ENCODE assay signal across 8 cellular contexts in genomic region chr17:59838196-59838911, GRCh38. TPM values are rescaled to one million over a fixed set of nuclear protein-coding genes. Genes with fewer than 3 reads are reported as not detected.
DNase-seq lines count a peak whose midpoint lies in the region; ATAC-seq lines count a peak whose summit lies in the region.

No MANE protein-coding gene starts in this region.

- CTCF ChIA-PET in CD4-positive, alpha-beta memory T cell (lab: Charles Lee; ENCODE audit: partially characterized antibody), result interaction anchor here (1.1 to 6.9 kb wide), 12 partner anchors 10 to 316 kb away, joined by 3 to 132 read pairs (median 8); no protein-coding TSS in a partner anchor

- intact Hi-C loops in CD4-positive, alpha-beta memory T cell (cut with micrococcal nuclease), result no loop called here

- peaks cover 0 to 2% (median 0%) of the 10 kb centered on the region in 8 donors for H3K9me3 Mint-ChIP-seq in CD4-positive, alpha-beta memory T cell
- H3K9me3 Mint-ChIP-seq in immature natural killer cell, result no peaks in the 10 kb centered on the region
- no peaks in the 10 kb centered on the region for H3K9me3 Mint-ChIP-seq in stimulated activated naive CD8-positive, alpha-beta T cell treated with anti-CD3 and anti-CD28 coated beads, Interleukin-15, Interleukin-2, amounts not matched to agents 100 ng/mL and 50 ng/mL, for 24 hours

- no peaks in the 10 kb centered on the region for H3K36me3 ChIP-seq in CD4-positive, alpha-beta memory T cell (ENCODE audit: insufficient read depth, low read length)

- H3K4me3 Mint-ChIP-seq in CD4-positive, alpha-beta memory T cell, result peak overlapping the region; percentile 94 to 100 (median 97)
- peak overlapping the region; percentile 90 to 95 (median 93) for H3K4me3 Mint-ChIP-seq in immature natural killer cell
- peak overlapping the region; percentile 98 for H3K4me3 Mint-ChIP-seq in stimulated activated naive CD8-positive, alpha-beta T cell treated with anti-CD3 and anti-CD28 coated beads, Interleukin-15, Interleukin-2, amounts not matched to agents 100 ng/mL and 50 ng/mL, for 24 hours

- H3K27ac Mint-ChIP-seq in CD4-positive, alpha-beta memory T cell, result peak overlapping the region; percentile 96 to 99 (median 98)
- H3K27ac Mint-ChIP-seq in immature natural killer cell, result peak overlapping the region; percentile 93 to 99 (median 96)
- peak overlapping the region; percentile 100 for H3K27ac Mint-ChIP-seq in stimulated activated naive CD8-positive, alpha-beta T cell treated with anti-CD3 and anti-CD28 coated beads, Interleukin-15, Interleukin-2, amounts not matched to agents 100 ng/mL and 50 ng/mL, for 24 hours

- no peaks in the 10 kb centered on the region for H3K27me3 ChIP-seq in CD4-positive, alpha-beta memory T cell (ENCODE audit: insufficient read depth, low read length)

- peak overlapping the region; percentile 78 to 94 for H3K4me3 ChIP-seq in CD4-positive, alpha-beta memory T cell (ENCODE audit: low read length in 2 of 2)

- 8 to 21% (median 18%) methylated on average over 8 of the region's 8 CpGs for WGBS in adipose tissue, 3 donors

- POLR2A ChIA-PET in CD4-positive, alpha-beta memory T cell (lab: Charles Lee; ENCODE audit: partially characterized antibody), result interaction anchor here (0.6 to 18.0 kb wide), 17 partner anchors 9 to 732 kb away, joined by 3 to 365 read pairs (median 4); partner anchors contain the start of genes RPS6KB1, TRIM37 and TUBD1

- H3K4me1 Mint-ChIP-seq in CD4-positive, alpha-beta memory T cell, result peaks cover 23 to 61% (median 36%) of the 10 kb centered on the region in 4 donors
- H3K4me1 Mint-ChIP-seq in immature natural killer cell, result peaks cover 53 to 62% of the 10 kb centered on the region in 2 donors
- H3K4me1 Mint-ChIP-seq in stimulated activated naive CD8-positive, alpha-beta T cell treated with anti-CD3 and anti-CD28 coated beads, Interleukin-15, Interleukin-2, amounts not matched to agents 100 ng/mL and 50 ng/mL, for 24 hours (ENCODE audit: low read depth), result peaks cover 84% of the 10 kb centered on the region

- no peaks in the 10 kb centered on the region for H3K27me3 Mint-ChIP-seq in CD4-positive, alpha-beta memory T cell
- peaks cover 0 to 7% (median 2%) of the 10 kb centered on the region in 3 donors for H3K27me3 Mint-ChIP-seq in immature natural killer cell (ENCODE audit: low read depth in 3 of 3)
- no peaks in the 10 kb centered on the region for H3K27me3 Mint-ChIP-seq in stimulated activated naive CD8-positive, alpha-beta T cell treated with anti-CD3 and anti-CD28 coated beads, Interleukin-15, Interleukin-2, amounts not matched to agents 100 ng/mL and 50 ng/mL, for 24 hours

- peak; percentile 45 to 58 (median 56) for DNase-seq in CD4-positive, alpha-beta memory T cell
- DNase-seq in NCI-H146 (lab: John Stamatoyannopoulos, UW), result peak; percentile 12
- peak in 2 of 3 donors; percentile 17 to 30 for DNase-seq in immature natural killer cell
- no peak for DNase-seq in amygdala (lab: John Stamatoyannopoulos, UW)

- peaks cover 21% of the 10 kb centered on the region for H3K4me1 ChIP-seq in CD4-positive, alpha-beta memory T cell (ENCODE audit: insufficient read depth, low read length)

- H3K27ac ChIP-seq in CD4-positive, alpha-beta memory T cell (ENCODE audit: low read depth, low read length), result peak overlapping the region; percentile 93
- H3K27ac ChIP-seq in adipose tissue (ENCODE audit: low read depth, low read length), result peak overlapping the region; percentile 100

- peaks cover 33 to 42% of the 10 kb centered on the region in 2 donors for H3K36me3 Mint-ChIP-seq in CD4-positive, alpha-beta memory T cell
- peaks cover 6 to 34% (median 12%) of the 10 kb centered on the region in 3 donors for H3K36me3 Mint-ChIP-seq in immature natural killer cell
- peaks cover 63% of the 10 kb centered on the region for H3K36me3 Mint-ChIP-seq in stimulated activated naive CD8-positive, alpha-beta T cell treated with anti-CD3 and anti-CD28 coated beads, Interleukin-15, Interleukin-2, amounts not matched to agents 100 ng/mL and 50 ng/mL, for 24 hours (ENCODE audit: low read depth)

- ATAC-seq in HG03025 (IDR thresholded peaks at IDR 0.05; ENCODE audit: low FRiP score, unreplicated experiment), result no peak
- ATAC-seq in HG02870 (IDR thresholded peaks at IDR 0.05; ENCODE audit: unreplicated experiment), result no peak

- H3K9me3 ChIP-seq in CD4-positive, alpha-beta memory T cell (ENCODE audit: control insufficient read depth in 1 of 2, low read length in 2 of 2), result no peaks in the 10 kb centered on the region

RNA-seq across cellular contexts. Expression of gene TUBD1, which starts 54.4 kb away (rescaled TPM):
- 10 to 100 TPM; 42.4 to 44.0 TPM for total RNA-seq in CD4-positive, alpha-beta memory T cell
- polyA plus RNA-seq in CD4-positive, alpha-beta memory T cell, result 10 to 100 TPM; 13.6 to 22.6 TPM
- polyA plus RNA-seq in adipose tissue, result 1 to 10 TPM; 4.1 to 8.8 (median 4.5) TPM
- 10 to 100 TPM in 2 of 3 donors, 1 to 10 TPM in 1; 8.8 to 12.7 (median 10.1) TPM for polyA plus RNA-seq in immature natural killer cell

RNA-seq across cellular contexts. Expression of gene RPS6KB1, which starts 54.6 kb away (rescaled TPM):
- 10 to 100 TPM; 57.2 to 67.4 TPM for total RNA-seq in CD4-positive, alpha-beta memory T cell
- 10 to 100 TPM; 21.2 to 27.1 TPM for polyA plus RNA-seq in CD4-positive, alpha-beta memory T cell
- 10 to 100 TPM in 2 of 3 donors, 1 to 10 TPM in 1; 7.4 to 12.5 (median 11.1) TPM for polyA plus RNA-seq in adipose tissue
- polyA plus RNA-seq in immature natural killer cell, result 10 to 100 TPM; 10.4 to 24.7 (median 14.5) TPM

Comparison
In these comparisons a context has a peak if more than half of its experiments do, and no peak if none do; other contexts are left out.
1. DNase-seq: peak in CD4-positive, alpha-beta memory T cell (5 of 5), NCI-H146 (single experiment) and immature natural killer cell (2 of 3); none in amygdala (0 of 56).
2. Peak in every context shown above with its lines, with median percentiles within 50 percentile points of each other: H3K27ac Mint-ChIP-seq and H3K4me3 Mint-ChIP-seq.